ENCODE assay signal across 33 cellular contexts in the genomic region with DNA sequence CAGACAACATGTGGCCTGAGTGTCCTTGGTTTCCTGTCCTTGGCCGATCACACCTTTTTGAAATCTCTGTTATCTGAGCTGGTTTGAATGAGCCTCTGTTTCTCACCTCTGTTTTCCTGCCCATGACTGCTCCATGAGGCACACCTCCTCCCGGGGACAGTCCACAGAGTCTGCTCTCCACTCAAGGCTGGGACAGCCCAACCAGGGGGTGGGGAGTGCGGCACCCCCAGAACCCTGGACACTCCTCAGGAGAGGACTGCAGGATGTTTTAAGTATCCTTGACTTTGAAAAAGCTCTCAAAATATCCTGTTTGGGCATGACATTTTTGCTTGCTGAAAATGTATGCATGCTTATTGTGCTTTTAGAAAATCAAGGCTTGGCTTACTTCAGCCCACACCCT.
DNase-seq lines count a peak whose midpoint lies in the region; FAIRE-seq and TF ChIP-seq lines count a peak whose summit lies in the region.
"Had no signal": no experiment of that assay in that cellular context is flagged by ENCODE, and none has a peak within 500 bp of the region (broad histone marks: within the 10 kb centered on the region; RNA-seq: fewer than 3 reads in every experiment).

No MANE protein-coding gene starts in this region.

- H3K4me3 ChIP-seq in bronchial epithelial cell (ENCODE audit: low read depth, low read length) (no peak overlapping the region), spleen (no peak overlapping the region), thyroid gland (replicated peaks in 1 of 3) (no peak overlapping the region)
- H3K4me3 ChIP-seq: A549; BLaER1; BLaER1 treated with 17β-estradiol and CSF1 and Interleukin-3, amounts not matched to agents 10 nM and 100 nM had no signal

- TF ChIP-seq CTCF in bronchial epithelial cell (IDR thresholded peaks at IDR 0.05; ENCODE audit: insufficient read depth, low read length, severe bottlenecking) (no peak), spleen (IDR thresholded peaks at IDR 0.05 in 8 of 11, conservative IDR thresholded peaks at IDR 0.05 in 3 of 11) (no peak), thyroid gland (IDR thresholded peaks at IDR 0.05) (no peak)

- intact Hi-C loops in spleen (cut with DNase I; ENCODE audit: low total_unique reads) (no loop called here), thyroid gland (cut with DNase I) (no loop called here)

- TF ChIP-seq POLR2A in spleen (IDR thresholded peaks at IDR 0.05) (no peak), thyroid gland (IDR thresholded peaks at IDR 0.05) (no peak)

- H3K27ac ChIP-seq in spleen = no peak overlapping the region
- H3K27ac ChIP-seq in thyroid gland = peak overlapping the region; percentile 18 to 50 (median 42)
- H3K27ac ChIP-seq: 22Rv1; A549; BLaER1; BLaER1 treated with 17β-estradiol and CSF1 and Interleukin-3, amounts not matched to agents 10 nM and 100 nM; C4-2B had no signal

- no peaks in the 10 kb centered on the region for H3K36me3 ChIP-seq in bronchial epithelial cell (ENCODE audit: control insufficient read depth, insufficient read depth, low read length)
- H3K36me3 ChIP-seq in spleen = no peaks in the 10 kb centered on the region
- H3K36me3 ChIP-seq in thyroid gland = no peaks in the 10 kb centered on the region
- H3K36me3 ChIP-seq: BE2C; BLaER1; BLaER1 treated with 17β-estradiol and CSF1 and Interleukin-3, amounts not matched to agents 10 nM and 100 nM had no signal

- peak; percentile 13 for FAIRE-seq in bronchial epithelial cell (lab: Jason Lieb, UNC)
- FAIRE-seq: A204.1, A549, D721Med had no signal

- WGBS in spleen, 5 donors = 63 to 70% (median 66%) methylated on average over 3 of the region's 3 CpGs
- whole genome bisulfite sequencing in thyroid gland, 2 donors = 44 to 59% methylated on average over 3 of the region's 3 CpGs

- H3K27me3 ChIP-seq in bronchial epithelial cell (ENCODE audit: control insufficient read depth, insufficient read depth, low read length) (no peaks in the 10 kb centered on the region), spleen (replicated peaks in 1 of 7) (no peaks in the 10 kb centered on the region), thyroid gland (no peaks in the 10 kb centered on the region)
- H3K27me3 ChIP-seq: BE2C; BLaER1; BLaER1 treated with 17β-estradiol and CSF1 and Interleukin-3, amounts not matched to agents 10 nM and 100 nM had no signal

- DNase-seq in bronchial epithelial cell (ENCODE audit: low read depth) (no peak), spleen (peak; percentile 62), thyroid gland (peak; percentile 33 to 58), NCI-H1092 (lab: John Stamatoyannopoulos, UW) (no peak), NCI-H2029 (lab: John Stamatoyannopoulos, UW) (no peak), NCI-H446 (lab: John Stamatoyannopoulos, UW) (no peak)
- DNase-seq: 8988T; ACHN; AML-193; BE2C; C1 segment of cervical spinal cord; Caco-2; Calu3; CD4-positive, alpha-beta memory T cell; CD4-positive, alpha-beta T cell; CD4-positive, CD25-positive, alpha-beta regulatory T cell; CD8-positive, alpha-beta memory T cell; CD8-positive, alpha-beta T cell; COR-L47; DMS 273 treated with DMSO at 0.1 percent for 48 hours; DMS153; DMS53; DMS79; DMS79 treated with DMSO at 0.1 percent for 48 hours; DND-41; EL had no signal

- H3K9me3 ChIP-seq in spleen (no peaks in the 10 kb centered on the region), thyroid gland (no peaks in the 10 kb centered on the region)
- H3K9me3 ChIP-seq: A549; BE2C; BLaER1; BLaER1 treated with 17β-estradiol and CSF1 and Interleukin-3, amounts not matched to agents 10 nM and 100 nM; Caco-2 had no signal

- no peaks in the 10 kb centered on the region for H3K4me1 ChIP-seq in spleen
- H3K4me1 ChIP-seq in thyroid gland = peaks cover 13 to 23% of the 10 kb centered on the region in 2 donors
- H3K4me1 ChIP-seq: A549; BE2C; BLaER1; BLaER1 treated with 17β-estradiol and CSF1 and Interleukin-3, amounts not matched to agents 10 nM and 100 nM; Caco-2 had no signal

Comparison
In these comparisons a context has a peak if more than half of its experiments do, and no peak if none do; other contexts are left out.
1. DNase-seq: peak in spleen (single experiment) and thyroid gland (2 of 2); none in bronchial epithelial cell (single experiment), NCI-H1092 (single experiment), NCI-H2029 (single experiment) and NCI-H446 (0 of 2).
2. H3K27ac ChIP-seq: peak in thyroid gland (3 of 3); none in spleen (0 of 8).